ENCODE assay signal across 11 cellular contexts in genomic region chr6:11278207-11278559, GRCh38. TPM values are rescaled to one million over a fixed set of nuclear protein-coding genes. Genes with fewer than 3 reads are reported as not detected.
DNase-seq lines count a peak whose midpoint lies in the region; ATAC-seq and TF ChIP-seq lines count a peak whose summit lies in the region.
"Had no signal": no experiment of that assay in that cellular context is flagged by ENCODE, and none has a peak within 500 bp of the region (broad histone marks: within the 10 kb centered on the region; RNA-seq: fewer than 3 reads in every experiment).

No MANE protein-coding gene starts in this region.

- peak; percentile 33 for ATAC-seq in HG02798 (IDR thresholded peaks at IDR 0.05; ENCODE audit: poor library complexity, unreplicated experiment)
- ATAC-seq: K562 had no signal

- peak; percentile 14 for TF ChIP-seq POLR2A in GM18526 (IDR thresholded peaks at IDR 0.05; ENCODE audit: extremely low read depth, insufficient read length)

- H3K4me1 ChIP-seq in trophoblast cell (ENCODE audit: control insufficient read depth in 1 of 2, insufficient read depth in 2 of 2, low read length in 2 of 2): peaks cover 21% of the 10 kb centered on the region in 2 experiments

- H3K4me1 Mint-ChIP-seq in activated naive CD4-positive, alpha-beta T cell treated with anti-CD3 and anti-CD28 coated beads, Interleukin-2, amount 50 U/mL, for 24 hours: peaks cover 52% of the 10 kb centered on the region

- H4K12ac ChIP-seq in trophoblast cell (ENCODE audit: low read depth, low read length): no peak overlapping the region

- no peak overlapping the region for H3K9ac ChIP-seq in trophoblast cell (ENCODE audit: low read length)

- H2BK12ac ChIP-seq in trophoblast cell (ENCODE audit: low read length): peak overlapping the region; percentile 53

- H3K36me3 ChIP-seq in trophoblast cell (ENCODE audit: control insufficient read depth in 1 of 2, insufficient read depth in 2 of 2, low read length in 2 of 2): no peaks in the 10 kb centered on the region

- H2BK5ac ChIP-seq in trophoblast cell (ENCODE audit: low read depth, low read length, poor library complexity): peak overlapping the region; percentile 43

- H3K27me3 Mint-ChIP-seq in activated naive CD4-positive, alpha-beta T cell treated with anti-CD3 and anti-CD28 coated beads, Interleukin-2, amount 50 U/mL, for 24 hours: no peaks in the 10 kb centered on the region

- WGBS in trophoblast cell (ENCODE audit: extremely low coverage, insufficient coverage, insufficient read length): no CpG with 5 or more reads among the region's 6 CpGs

- H3K27me3 ChIP-seq in trophoblast cell (ENCODE audit: insufficient read depth, low read length): no peaks in the 10 kb centered on the region

- H3K4me3 Mint-ChIP-seq in activated naive CD4-positive, alpha-beta T cell treated with anti-CD3 and anti-CD28 coated beads, Interleukin-2, amount 50 U/mL, for 24 hours: no peak overlapping the region

- peaks cover 20% of the 10 kb centered on the region for H3K36me3 Mint-ChIP-seq in activated naive CD4-positive, alpha-beta T cell treated with anti-CD3 and anti-CD28 coated beads, Interleukin-2, amount 50 U/mL, for 24 hours

- no peak overlapping the region for H4K8ac ChIP-seq in trophoblast cell (ENCODE audit: low read depth, low read length)

- no peak overlapping the region for H3K4me2 ChIP-seq in trophoblast cell (ENCODE audit: low read length)

- no peaks in the 10 kb centered on the region for H3K9me3 Mint-ChIP-seq in activated naive CD4-positive, alpha-beta T cell treated with anti-CD3 and anti-CD28 coated beads, Interleukin-2, amount 50 U/mL, for 24 hours

- peak overlapping the region; percentile 1 for H3K27ac Mint-ChIP-seq in activated naive CD4-positive, alpha-beta T cell treated with anti-CD3 and anti-CD28 coated beads, Interleukin-2, amount 50 U/mL, for 24 hours

- peak overlapping the region; percentile 83 for H3K14ac ChIP-seq in trophoblast cell (ENCODE audit: low read length)

- H2AFZ ChIP-seq in trophoblast cell (ENCODE audit: insufficient read depth, low read length, poor library complexity): no peak overlapping the region

- peak overlapping the region; percentile 22 for H2AK5ac ChIP-seq in trophoblast cell (ENCODE audit: low read length)

- peak overlapping the region; percentile 78 for H2BK120ac ChIP-seq in trophoblast cell (ENCODE audit: insufficient read depth, low read length, poor library complexity)

- peak overlapping the region; percentile 73 for H3K27ac ChIP-seq in trophoblast cell (ENCODE audit: low read depth, low read length)

- H3K18ac ChIP-seq in trophoblast cell (ENCODE audit: low read length): peak overlapping the region; percentile 24

- no peak overlapping the region for H3K4me3 ChIP-seq in trophoblast cell (ENCODE audit: low read depth, low read length)
- H3K4me3 ChIP-seq: K562, skin epidermis had no signal

- no peak overlapping the region for H3K23ac ChIP-seq in trophoblast cell (ENCODE audit: low read length)

- no peak overlapping the region for H3K4ac ChIP-seq in trophoblast cell (ENCODE audit: low read depth, low read length)

- H3K79me2 ChIP-seq in trophoblast cell (ENCODE audit: control insufficient read depth, insufficient read depth, low read length, poor library complexity): peaks cover 7% of the 10 kb centered on the region

- DNase-seq in trophoblast cell (no peak), islet precursor cell (no peak), NCI-H128 (lab: John Stamatoyannopoulos, UW; ENCODE audit: unreplicated experiment) (no peak), retina (no peak), NOMO-1 (lab: John Stamatoyannopoulos, UW; ENCODE audit: unreplicated experiment in 2 of 2) (no peak)
- DNase-seq: NK-92 treated with Interleukin-12 subunit alpha and Interleukin-12 subunit beta, amount 100 ng/mL, for 24 hours had no signal

- no peaks in the 10 kb centered on the region for H3K9me3 ChIP-seq in trophoblast cell (ENCODE audit: insufficient read depth, low read depth, low read length)

- H4K91ac ChIP-seq in trophoblast cell (ENCODE audit: low read depth, low read length): peak overlapping the region; percentile 93

- peaks cover 28% of the 10 kb centered on the region for H3K79me1 ChIP-seq in trophoblast cell (ENCODE audit: low read length)

RNA-seq across cellular contexts. Expression of gene NEDD9, which starts 45.7 kb away (rescaled TPM):
- 46.4 and 47.9 TPM in 2 replicates for polyA plus RNA-seq in trophoblast cell (2013)
